Comparison of ENCODE assay signal across 1 cellular context in the genomic region with DNA sequence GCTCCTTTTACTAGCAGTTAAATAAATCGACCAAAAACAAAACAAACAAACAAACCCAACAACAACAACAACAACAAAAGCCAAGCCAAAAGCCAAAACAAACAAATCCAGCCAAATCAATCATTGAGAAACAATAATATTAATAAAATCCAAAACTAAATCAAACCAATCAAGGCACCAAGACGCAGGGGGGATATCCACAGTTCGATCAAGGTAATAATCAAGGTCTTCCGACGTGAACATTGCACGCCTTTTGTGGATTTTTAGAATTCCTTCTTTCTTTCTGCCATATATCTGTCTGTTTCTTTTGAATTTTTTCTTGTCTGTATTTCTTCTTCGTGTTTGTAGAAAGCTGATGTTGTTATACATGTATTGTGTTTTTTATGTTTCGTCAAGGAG.
TF ChIP-seq lines count a peak whose summit lies in the region.

No MANE protein-coding gene starts in this region.

TF ChIP-seq in GM23338, 12 proteins besides CTCF, POLR2A, EP300 and RAD21 (continued from another document):
- TF ChIP-seq EZH2 (IDR thresholded peaks at IDR 0.05; ENCODE audit: low read depth, unreplicated experiment) (no peak), CREB1 (CRISPR knock-in tag; IDR thresholded peaks at IDR 0.05; ENCODE audit: low read depth) (no peak), NANOG (IDR thresholded peaks at IDR 0.05; ENCODE audit: borderline replicate concordance) (no peak), ZNF114 (CRISPR knock-in tag; IDR thresholded peaks at IDR 0.05) (no peak), STAT1 (IDR thresholded peaks at IDR 0.05; ENCODE audit: unreplicated experiment) (no peak), EZH2phosphoT487 (IDR thresholded peaks at IDR 0.05; ENCODE audit: unreplicated experiment) (no peak)
- TF ChIP-seq, protein P1, sequence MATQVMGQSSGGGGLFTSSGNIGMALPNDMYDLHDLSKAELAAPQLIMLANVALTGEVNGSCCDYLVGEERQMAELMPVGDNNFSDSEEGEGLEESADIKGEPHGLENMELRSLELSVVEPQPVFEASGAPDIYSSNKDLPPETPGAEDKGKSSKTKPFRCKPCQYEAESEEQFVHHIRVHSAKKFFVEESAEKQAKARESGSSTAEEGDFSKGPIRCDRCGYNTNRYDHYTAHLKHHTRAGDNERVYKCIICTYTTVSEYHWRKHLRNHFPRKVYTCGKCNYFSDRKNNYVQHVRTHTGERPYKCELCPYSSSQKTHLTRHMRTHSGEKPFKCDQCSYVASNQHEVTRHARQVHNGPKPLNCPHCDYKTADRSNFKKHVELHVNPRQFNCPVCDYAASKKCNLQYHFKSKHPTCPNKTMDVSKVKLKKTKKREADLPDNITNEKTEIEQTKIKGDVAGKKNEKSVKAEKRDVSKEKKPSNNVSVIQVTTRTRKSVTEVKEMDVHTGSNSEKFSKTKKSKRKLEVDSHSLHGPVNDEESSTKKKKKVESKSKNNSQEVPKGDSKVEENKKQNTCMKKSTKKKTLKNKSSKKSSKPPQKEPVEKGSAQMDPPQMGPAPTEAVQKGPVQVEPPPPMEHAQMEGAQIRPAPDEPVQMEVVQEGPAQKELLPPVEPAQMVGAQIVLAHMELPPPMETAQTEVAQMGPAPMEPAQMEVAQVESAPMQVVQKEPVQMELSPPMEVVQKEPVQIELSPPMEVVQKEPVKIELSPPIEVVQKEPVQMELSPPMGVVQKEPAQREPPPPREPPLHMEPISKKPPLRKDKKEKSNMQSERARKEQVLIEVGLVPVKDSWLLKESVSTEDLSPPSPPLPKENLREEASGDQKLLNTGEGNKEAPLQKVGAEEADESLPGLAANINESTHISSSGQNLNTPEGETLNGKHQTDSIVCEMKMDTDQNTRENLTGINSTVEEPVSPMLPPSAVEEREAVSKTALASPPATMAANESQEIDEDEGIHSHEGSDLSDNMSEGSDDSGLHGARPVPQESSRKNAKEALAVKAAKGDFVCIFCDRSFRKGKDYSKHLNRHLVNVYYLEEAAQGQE (IDR thresholded peaks at IDR 0.05; ENCODE audit: unreplicated experiment): no peak
- TF ChIP-seq, protein P2, sequence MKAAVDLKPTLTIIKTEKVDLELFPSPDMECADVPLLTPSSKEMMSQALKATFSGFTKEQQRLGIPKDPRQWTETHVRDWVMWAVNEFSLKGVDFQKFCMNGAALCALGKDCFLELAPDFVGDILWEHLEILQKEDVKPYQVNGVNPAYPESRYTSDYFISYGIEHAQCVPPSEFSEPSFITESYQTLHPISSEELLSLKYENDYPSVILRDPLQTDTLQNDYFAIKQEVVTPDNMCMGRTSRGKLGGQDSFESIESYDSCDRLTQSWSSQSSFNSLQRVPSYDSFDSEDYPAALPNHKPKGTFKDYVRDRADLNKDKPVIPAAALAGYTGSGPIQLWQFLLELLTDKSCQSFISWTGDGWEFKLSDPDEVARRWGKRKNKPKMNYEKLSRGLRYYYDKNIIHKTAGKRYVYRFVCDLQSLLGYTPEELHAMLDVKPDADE (IDR thresholded peaks at IDR 0.05): no peak
